Comparison of ENCODE assay signal across 1 cellular context in the genomic region with DNA sequence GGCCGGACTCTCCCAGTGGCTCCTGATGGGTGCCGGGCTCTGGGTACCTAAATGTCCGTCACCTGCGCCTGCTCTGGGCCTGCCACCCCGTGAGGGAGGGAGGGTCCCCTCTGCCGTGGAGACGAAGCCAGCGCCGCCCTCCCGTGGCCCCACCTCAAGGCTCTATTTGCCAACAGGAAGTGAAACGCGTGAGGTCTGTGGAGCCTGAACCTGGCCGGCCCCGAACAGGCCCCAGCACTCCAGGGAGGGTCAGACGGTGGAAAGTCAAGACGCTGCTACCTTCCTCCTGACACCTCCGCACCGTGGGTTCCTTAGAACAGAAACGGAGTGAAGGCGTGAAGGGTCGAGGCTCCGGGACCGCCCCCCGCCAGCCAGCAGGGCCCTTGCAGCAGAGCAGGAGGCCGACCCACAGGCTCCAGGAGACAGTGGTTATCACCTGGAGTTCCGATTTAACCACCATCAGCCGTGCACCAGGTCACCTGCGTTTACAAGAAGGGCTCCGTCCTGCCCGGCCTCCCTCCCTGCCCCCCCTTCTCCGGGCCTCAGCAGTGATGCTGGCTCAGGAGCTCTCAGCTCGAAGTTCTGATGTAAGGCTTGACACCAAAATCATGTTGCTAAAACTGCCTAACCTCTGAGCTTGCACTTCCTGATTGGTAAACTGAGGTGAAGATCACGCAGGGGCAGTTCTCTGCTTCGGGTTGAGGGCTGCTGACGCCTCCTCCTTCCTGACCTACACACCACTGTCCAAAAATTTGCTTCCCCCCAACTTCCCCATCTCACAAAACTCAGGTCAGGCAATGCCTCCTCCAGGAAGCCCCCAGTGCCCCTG.
TF ChIP-seq lines count a peak whose summit lies in the region.

No MANE protein-coding gene starts in this region.

TF ChIP-seq in SK-N-SH treated with all-trans-retinoic acid at 6 μM for 48 hours, 23 proteins besides CTCF, POLR2A, EP300 and RAD21 (continued from another document):
- TF ChIP-seq, protein P1, sequence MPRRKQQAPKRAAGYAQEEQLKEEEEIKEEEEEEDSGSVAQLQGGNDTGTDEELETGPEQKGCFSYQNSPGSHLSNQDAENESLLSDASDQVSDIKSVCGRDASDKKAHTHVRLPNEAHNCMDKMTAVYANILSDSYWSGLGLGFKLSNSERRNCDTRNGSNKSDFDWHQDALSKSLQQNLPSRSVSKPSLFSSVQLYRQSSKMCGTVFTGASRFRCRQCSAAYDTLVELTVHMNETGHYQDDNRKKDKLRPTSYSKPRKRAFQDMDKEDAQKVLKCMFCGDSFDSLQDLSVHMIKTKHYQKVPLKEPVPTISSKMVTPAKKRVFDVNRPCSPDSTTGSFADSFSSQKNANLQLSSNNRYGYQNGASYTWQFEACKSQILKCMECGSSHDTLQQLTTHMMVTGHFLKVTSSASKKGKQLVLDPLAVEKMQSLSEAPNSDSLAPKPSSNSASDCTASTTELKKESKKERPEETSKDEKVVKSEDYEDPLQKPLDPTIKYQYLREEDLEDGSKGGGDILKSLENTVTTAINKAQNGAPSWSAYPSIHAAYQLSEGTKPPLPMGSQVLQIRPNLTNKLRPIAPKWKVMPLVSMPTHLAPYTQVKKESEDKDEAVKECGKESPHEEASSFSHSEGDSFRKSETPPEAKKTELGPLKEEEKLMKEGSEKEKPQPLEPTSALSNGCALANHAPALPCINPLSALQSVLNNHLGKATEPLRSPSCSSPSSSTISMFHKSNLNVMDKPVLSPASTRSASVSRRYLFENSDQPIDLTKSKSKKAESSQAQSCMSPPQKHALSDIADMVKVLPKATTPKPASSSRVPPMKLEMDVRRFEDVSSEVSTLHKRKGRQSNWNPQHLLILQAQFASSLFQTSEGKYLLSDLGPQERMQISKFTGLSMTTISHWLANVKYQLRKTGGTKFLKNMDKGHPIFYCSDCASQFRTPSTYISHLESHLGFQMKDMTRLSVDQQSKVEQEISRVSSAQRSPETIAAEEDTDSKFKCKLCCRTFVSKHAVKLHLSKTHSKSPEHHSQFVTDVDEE (CRISPR knock-in tag; IDR thresholded peaks at IDR 0.05) = no peak
- no peak for TF ChIP-seq OSR1 (CRISPR knock-in tag; IDR thresholded peaks at IDR 0.05)
